8 cellular contexts compared by ENCODE assay signal in genomic region chr1:22641906-22642636, GRCh38. TPM values are rescaled to one million over a fixed set of nuclear protein-coding genes. Genes with fewer than 3 reads are reported as not detected.
DNase-seq lines count a peak whose midpoint lies in the region; ATAC-seq and TF ChIP-seq lines count a peak whose summit lies in the region.

No MANE protein-coding gene starts in this region.

- H3K27me3 ChIP-seq in heart left ventricle: peaks cover 0 to 26% (median 0%) of the 10 kb centered on the region in 9 donors

- H3K4me3 Mint-ChIP-seq in T-cell: no peak overlapping the region
- H3K4me3 Mint-ChIP-seq in activated naive CD8-positive, alpha-beta T cell treated with anti-CD3 and anti-CD28 coated beads, Interleukin-2, amount 50 U/mL, for 24 hours: no peak overlapping the region

- ATAC-seq in T-cell (replicated peaks in 1 of 4): peak; percentile 56 to 86 (median 70)
- ATAC-seq in activated naive CD8-positive, alpha-beta T cell treated with anti-CD3 and anti-CD28 coated beads, Interleukin-2, amount 50 U/mL, for 24 hours: peak; percentile 65
- peak; percentile 59 to 88 (median 81) for ATAC-seq in heart left ventricle
- ATAC-seq in HG03139 (IDR thresholded peaks at IDR 0.05; ENCODE audit: unreplicated experiment): no peak
- ATAC-seq in HG02884 (IDR thresholded peaks at IDR 0.05; ENCODE audit: unreplicated experiment): no peak

- intact Hi-C loops in heart left ventricle (cut with DNase I): loop anchor here (1.0 to 10.0 kb wide), 8 partner anchors 113 to 537 kb away; no protein-coding TSS in a partner anchor

- peak overlapping the region in 2 of 12 donors; percentile 9 to 75 for H3K27ac ChIP-seq in heart left ventricle

- peaks cover 0 to 20% (median 0%) of the 10 kb centered on the region in 12 donors for H3K4me1 ChIP-seq in heart left ventricle

- peaks cover 24 to 29% of the 10 kb centered on the region in 2 donors for H3K27me3 Mint-ChIP-seq in T-cell
- peaks cover 15% of the 10 kb centered on the region for H3K27me3 Mint-ChIP-seq in activated naive CD8-positive, alpha-beta T cell treated with anti-CD3 and anti-CD28 coated beads, Interleukin-2, amount 50 U/mL, for 24 hours

- H3K4me1 Mint-ChIP-seq in T-cell: no peaks in the 10 kb centered on the region
- H3K4me1 Mint-ChIP-seq in activated naive CD8-positive, alpha-beta T cell treated with anti-CD3 and anti-CD28 coated beads, Interleukin-2, amount 50 U/mL, for 24 hours: no peaks in the 10 kb centered on the region

- WGBS in heart left ventricle, 4 donors: 10 to 16% (median 10%) methylated on average over 17 to 18 of the region's 18 CpGs

- no peak overlapping the region for H3K4me3 ChIP-seq in heart left ventricle
- no peak overlapping the region for H3K4me3 ChIP-seq in retinal pigment epithelial cell (ENCODE audit: low read length)

- no peaks in the 10 kb centered on the region for H3K9me3 ChIP-seq in heart left ventricle

- CTCF ChIA-PET in T-cell (lab: Charles Lee): interaction anchor here (0.6 to 1.0 kb wide), 3 partner anchors 99 to 1523 kb away, joined by 3 to 8 read pairs (median 4); no protein-coding TSS in a partner anchor

- no peak overlapping the region for H3K27ac Mint-ChIP-seq in T-cell
- H3K27ac Mint-ChIP-seq in activated naive CD8-positive, alpha-beta T cell treated with anti-CD3 and anti-CD28 coated beads, Interleukin-2, amount 50 U/mL, for 24 hours: no peak overlapping the region

- H3K36me3 Mint-ChIP-seq in T-cell: no peaks in the 10 kb centered on the region
- H3K36me3 Mint-ChIP-seq in activated naive CD8-positive, alpha-beta T cell treated with anti-CD3 and anti-CD28 coated beads, Interleukin-2, amount 50 U/mL, for 24 hours (ENCODE audit: low read depth): no peaks in the 10 kb centered on the region

- peak; percentile 25 for DNase-seq in DMS153 treated with DMSO at 0.1 percent for 48 hours (lab: John Stamatoyannopoulos, UW; ENCODE audit: unreplicated experiment)
- peak; percentile 19 for DNase-seq in LHCN-M2 (ENCODE audit: low read depth)
- DNase-seq in T-cell: peak; percentile 17 to 71 (median 56)
- peak; percentile 79 for DNase-seq in activated naive CD8-positive, alpha-beta T cell treated with anti-CD3 and anti-CD28 coated beads, Interleukin-2, amount 50 U/mL, for 24 hours
- peak; percentile 77 to 93 (median 85) for DNase-seq in heart left ventricle
- DNase-seq in retinal pigment epithelial cell (ENCODE audit: low read depth): no peak

- POLR2A ChIA-PET in T-cell (lab: Charles Lee): interaction anchor here in 1 of 2 donors (0.5 to 0.7 kb wide), 2 partner anchors 153 to 174 kb away, joined by 3 to 4 read pairs; no protein-coding TSS in a partner anchor

- no peaks in the 10 kb centered on the region for H3K9me3 Mint-ChIP-seq in T-cell
- no peaks in the 10 kb centered on the region for H3K9me3 Mint-ChIP-seq in activated naive CD8-positive, alpha-beta T cell treated with anti-CD3 and anti-CD28 coated beads, Interleukin-2, amount 50 U/mL, for 24 hours

- TF ChIP-seq POLR2A in heart left ventricle (IDR thresholded peaks at IDR 0.05): no peak

- H3K36me3 ChIP-seq in heart left ventricle: no peaks in the 10 kb centered on the region

- peak; percentile 79 to 96 (median 90) for TF ChIP-seq CTCF in heart left ventricle (IDR thresholded peaks at IDR 0.05)
- TF ChIP-seq CTCF in retinal pigment epithelial cell (conservative IDR thresholded peaks at IDR 0.05; ENCODE audit: low read depth, low read length): peak; percentile 89

RNA-seq across cellular contexts. Expression of gene C1QC, which starts 1.4 kb away (rescaled TPM):
- not detected in 2 replicates for total RNA-seq in LHCN-M2 (2014; rRNA removed)
- polyA plus RNA-seq in LHCN-M2 (2012): not detected
- 1 to 10 TPM in 1 of 5 donors, under 1 TPM in 2, not detected in 2; 0.62 to 1.9 (median 0.96) TPM for total RNA-seq in T-cell
- 100 to 1,000 TPM in 3 of 9 donors, 10 to 100 TPM in 6; 20.9 to 674 (median 50.6) TPM for total RNA-seq in heart left ventricle
- polyA plus RNA-seq in heart left ventricle: 10 to 100 TPM; 13.9 to 50.0 TPM

RNA-seq across cellular contexts. Expression of gene C1QA, which starts 5.6 kb away (rescaled TPM):
- total RNA-seq in LHCN-M2 (2014; rRNA removed) (not detected in 2 replicates), T-cell (1 to 10 TPM in 2 of 5 donors, under 1 TPM in 2, not detected in 1; 0.33 to 1.3 (median 0.93) TPM), heart left ventricle (100 to 1,000 TPM in 2 of 9 donors, 10 to 100 TPM in 7; 24.8 to 675 (median 57.0) TPM)
- not detected for polyA plus RNA-seq in LHCN-M2 (2012)
- polyA plus RNA-seq in heart left ventricle: 10 to 100 TPM; 26.4 to 46.6 TPM

RNA-seq across cellular contexts. Expression of gene C1QB, which starts 11.0 kb away (rescaled TPM):
- total RNA-seq in LHCN-M2 (2014; rRNA removed) (not detected in 2 replicates), T-cell (1 to 10 TPM in 3 of 5 donors, not detected in 2; 1.1 to 1.3 (median 1.2) TPM), heart left ventricle (100 to 1,000 TPM in 3 of 9 donors, 10 to 100 TPM in 6; 16.6 to 667 (median 81.4) TPM)
- polyA plus RNA-seq in LHCN-M2 (2012): not detected
- polyA plus RNA-seq in heart left ventricle: 10 to 100 TPM; 25.9 to 61.9 TPM

Comparison
In these comparisons a context has a peak if more than half of its experiments do, and no peak if none do; other contexts are left out.
1. ATAC-seq: peak in T-cell (4 of 4), activated naive CD8-positive, alpha-beta T cell treated with anti-CD3 and anti-CD28 coated beads, Interleukin-2, amount 50 U/mL, for 24 hours (single experiment) and heart left ventricle (4 of 4); none in HG03139 (single experiment) and HG02884 (single experiment).
2. RNA of gene C1QC, which starts 1.4 kb away (total RNA-seq): 20.9 to 674 TPM in heart left ventricle; 0.62 to 1.9 TPM in T-cell and not detected in LHCN-M2; every median in the first group is over 4 times any median in the second.
3. RNA of gene C1QA, which starts 5.6 kb away (total RNA-seq): 24.8 to 675 TPM in heart left ventricle; 0.33 to 1.3 TPM in T-cell and not detected in LHCN-M2; every median in the first group is over 10 times any median in the second.
4. RNA of gene C1QB, which starts 11.0 kb away (total RNA-seq): 16.6 to 667 TPM in heart left ventricle; 1.1 to 1.3 TPM in T-cell and not detected in LHCN-M2; every median in the first group is over 4 times any median in the second.